Comparison of ENCODE assay signal across 19 cellular contexts in genomic region chr16:17125671-17126070, GRCh38.
"Had no signal": no experiment of that assay in that cellular context is flagged by ENCODE, and none has a peak within 500 bp of the region (broad histone marks: within the 10 kb centered on the region; RNA-seq: fewer than 3 reads in every experiment).

No MANE protein-coding gene starts in this region.

- H3K27ac ChIP-seq: cardiac muscle cell, parathyroid adenoma, testis had no signal

- H3K36me3 ChIP-seq: cardiac muscle cell had no signal

- H3K9ac ChIP-seq: parathyroid adenoma had no signal

- ATAC-seq: activated CD8-positive, alpha-beta T cell treated with anti-CD3 and anti-CD28 coated beads, Interleukin-2, amount 10 ng/mL, durations not matched to agents 7 days and 5 days; activated naive CD8-positive, alpha-beta T cell treated with anti-CD3 and anti-CD28 coated beads, Interleukin-2, amount 50 U/mL, for 24 hours; activated T-cell treated with anti-CD3 and anti-CD28 coated beads, Interleukin-2, amount 50 U/mL, for 4 hours; effector memory CD8-positive, alpha-beta T cell; left lobe of liver; sciatic nerve; stimulated activated memory B cell treated with anti-CD40 and anti-IgM and Interleukin-4, amounts not matched to agents 10 μg/mL and 1 μg/mL and 100 μg/mL, for 72 hours had no signal

- H3K4me1 ChIP-seq: parathyroid adenoma, testis had no signal

- H2AFZ ChIP-seq: parathyroid adenoma had no signal

- H3K27me3 ChIP-seq: cardiac muscle cell, testis had no signal

- DNase-seq: activated CD4-positive, alpha-beta T cell treated with anti-CD3 and anti-CD28 coated beads, Interleukin-2, amount 10 ng/mL, durations not matched to agents 24 days and 14 days; activated CD8-positive, alpha-beta T cell treated with anti-CD3 and anti-CD28 coated beads, Interleukin-2, amount 10 ng/mL, durations not matched to agents 7 days and 5 days; activated effector memory CD4-positive, alpha-beta T cell treated with Interleukin-2 at 50 U/mL for 16 hours; activated naive CD4-positive, alpha-beta T cell treated with anti-CD3 and anti-CD28 coated beads, Interleukin-2, amount 10 ng/mL, durations not matched to agents 7 days and 5 days; activated naive CD8-positive, alpha-beta T cell treated with anti-CD3 and anti-CD28 coated beads, Interleukin-2, amount 50 U/mL, for 24 hours; activated T-cell treated with anti-CD3 and anti-CD28 coated beads, Interleukin-2, amount 50 U/mL, for 4 hours; aorta; effector memory CD8-positive, alpha-beta T cell; hypothalamus; midbrain; stimulated activated CD4-positive, alpha-beta T cell treated with anti-CD3 and anti-CD28 coated beads, Interleukin-4, amount 100 ng/mL, for 4 hours; T1000; testis had no signal

- H3K4me3 ChIP-seq: cardiac muscle cell, lung, testis had no signal

- H3K79me2 ChIP-seq: parathyroid adenoma had no signal

- H3K9me3 ChIP-seq: testis had no signal
